Comparison of ENCODE assay signal across 19 cellular contexts in the genomic region with DNA sequence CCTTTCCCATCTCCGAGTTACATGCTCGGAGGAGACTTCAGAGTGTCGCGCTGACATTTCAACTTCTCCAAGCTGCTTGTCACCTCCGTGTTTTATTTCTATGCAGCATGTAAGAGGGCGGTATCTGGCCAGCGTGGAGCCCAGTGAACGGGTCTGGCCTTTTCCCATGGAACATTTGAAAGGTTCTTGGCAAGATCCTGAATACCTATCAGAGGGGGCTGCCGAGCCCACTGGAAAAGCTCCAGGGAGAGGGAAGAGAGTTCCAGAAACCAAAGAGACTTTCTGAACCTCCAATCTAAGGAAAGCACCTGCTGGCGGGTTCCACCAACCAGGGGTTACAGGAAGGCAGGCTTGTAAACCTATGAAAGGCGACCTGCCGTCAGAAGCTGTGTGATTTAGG.
DNase-seq lines count a peak whose midpoint lies in the region; ATAC-seq and TF ChIP-seq lines count a peak whose summit lies in the region.
"Had no signal": no experiment of that assay in that cellular context is flagged by ENCODE, and none has a peak within 500 bp of the region (broad histone marks: within the 10 kb centered on the region; RNA-seq: fewer than 3 reads in every experiment).

No MANE protein-coding gene starts in this region.

- no peaks in the 10 kb centered on the region for H3K36me3 ChIP-seq in heart right ventricle
- no peaks in the 10 kb centered on the region for H3K36me3 ChIP-seq in neural progenitor cell
- H3K36me3 ChIP-seq in mucosa of descending colon (ENCODE audit: low read depth), result no peaks in the 10 kb centered on the region
- no peaks in the 10 kb centered on the region for H3K36me3 ChIP-seq in mesenchymal stem cell (ENCODE audit: control insufficient read depth in 1 of 2, insufficient read depth in 2 of 2, low read depth in 1 of 2, low read length in 2 of 2)
- H3K36me3 ChIP-seq: SJSA1 had no signal

- no peak overlapping the region for H3K4me2 ChIP-seq in neural progenitor cell
- no peak overlapping the region for H3K4me2 ChIP-seq in mesenchymal stem cell (ENCODE audit: low read length, poor library complexity, severe bottlenecking)

- H4K20me1 ChIP-seq in neural progenitor cell (ENCODE audit: low read depth), result no peaks in the 10 kb centered on the region

- no peak overlapping the region for H3K9ac ChIP-seq in neural progenitor cell
- H3K9ac ChIP-seq in mesenchymal stem cell (ENCODE audit: low read length), result no peak overlapping the region

- no peaks in the 10 kb centered on the region for H3K79me1 ChIP-seq in mesenchymal stem cell (replicated peaks; ENCODE audit: low read length, poor library complexity, severe bottlenecking)

- intact Hi-C loops in Right ventricle myocardium superior (cut with DNase I) (no loop called here), left cardiac atrium (cut with DNase I) (no loop called here), heart right ventricle (cut with DNase I) (no loop called here), mucosa of descending colon (cut with DNase I, micrococcal nuclease) (no loop called here)

- H3K4ac ChIP-seq in mesenchymal stem cell (ENCODE audit: low read depth in 1 of 2, low read length in 2 of 2), result no peak overlapping the region

- no peaks in the 10 kb centered on the region for H3K36me3 Mint-ChIP-seq in neural progenitor cell

- H3K27me3 ChIP-seq in heart right ventricle, result peaks cover 0 to 33% (median 0%) of the 10 kb centered on the region in 7 donors
- no peaks in the 10 kb centered on the region for H3K27me3 ChIP-seq in neural progenitor cell
- H3K27me3 ChIP-seq in mesenchymal stem cell (ENCODE audit: control insufficient read depth in 1 of 2, insufficient read depth in 1 of 2, low read length in 2 of 2), result peaks cover 0 to 14% of the 10 kb centered on the region in 2 experiments

- H3K18ac ChIP-seq in mesenchymal stem cell (ENCODE audit: low read depth in 1 of 2, low read length in 2 of 2), result no peak overlapping the region

- H3F3A ChIP-seq in neural progenitor cell (ENCODE audit: low read depth), result no peaks in the 10 kb centered on the region

- TF ChIP-seq CTCF in heart right ventricle (IDR thresholded peaks at IDR 0.05) (no peak), neural progenitor cell (IDR thresholded peaks at IDR 0.05) (no peak), mucosa of descending colon (IDR thresholded peaks at IDR 0.05) (no peak)

- H3K14ac ChIP-seq in mesenchymal stem cell (ENCODE audit: low read length in 2 of 2), result no peak overlapping the region

- H3K9me3 Mint-ChIP-seq in neural progenitor cell, result no peaks in the 10 kb centered on the region

- peak overlapping the region; percentile 26 for H2AFZ ChIP-seq in neural progenitor cell (replicated peaks)
- H2AFZ ChIP-seq in mesenchymal stem cell (ENCODE audit: low read depth, low read length), result no peak overlapping the region

- DNase-seq in Right ventricle myocardium superior, result no peak
- no peak for DNase-seq in left cardiac atrium
- no peak for DNase-seq in heart right ventricle
- DNase-seq in neural progenitor cell (ENCODE audit: low spot score), result no peak
- DNase-seq in activated CD4-positive, alpha-beta T cell treated with anti-CD3 and anti-CD28 coated beads for 4 hours, result no peak
- DNase-seq in mucosa of descending colon, result no peak
- no peak for DNase-seq in mesenchymal stem cell
- DNase-seq: Calu3, GF-D8, HCEC 1CT, KBM-7, MV-4-11, NCI-H1417, NCI-H1694, NCI-H2029 treated with DMSO at 0.1 percent for 48 hours, NCI-H2171, NCI-H345, NCI-H748 treated with DMSO at 0.1 percent for 48 hours had no signal

- no peak overlapping the region for H4K8ac ChIP-seq in mesenchymal stem cell (ENCODE audit: low read length)

- no peak overlapping the region for H2BK120ac ChIP-seq in mesenchymal stem cell (ENCODE audit: low read depth, low read length)

- no peaks in the 10 kb centered on the region for H3K79me2 ChIP-seq in neural progenitor cell (ENCODE audit: low read depth)

- H2BK12ac ChIP-seq in mesenchymal stem cell (ENCODE audit: low read length in 2 of 2), result no peak overlapping the region

- H3K27ac ChIP-seq in heart right ventricle (peak overlapping the region in 1 of 10 donors; percentile 7), neural progenitor cell (no peak overlapping the region), mesenchymal stem cell (ENCODE audit: low read length, poor library complexity, severe bottlenecking) (no peak overlapping the region)
- H3K27ac ChIP-seq: SJSA1 had no signal

- H2AK5ac ChIP-seq in mesenchymal stem cell (ENCODE audit: low read length, severe bottlenecking), result no peak overlapping the region

- no peak overlapping the region for H2BK15ac ChIP-seq in mesenchymal stem cell (ENCODE audit: low read depth, poor library complexity, severe bottlenecking)

- H3K4me3 ChIP-seq in heart right ventricle (peak overlapping the region in 2 of 10 donors; percentile 1 to 23), neural progenitor cell (no peak overlapping the region), mucosa of descending colon (no peak overlapping the region), mesenchymal stem cell (ENCODE audit: insufficient read depth in 1 of 2, low read depth in 1 of 2, low read length in 2 of 2) (no peak overlapping the region)
- H3K4me3 ChIP-seq: SJSA1 had no signal

- no peak overlapping the region for H3K4me3 Mint-ChIP-seq in neural progenitor cell

- 30 to 44% methylated on average over 12 of the region's 12 CpGs for WGBS in heart right ventricle, 2 donors
- WGBS in mesenchymal stem cell, result 81% methylated on average over 12 of the region's 12 CpGs

- no peak overlapping the region for H3K23ac ChIP-seq in mesenchymal stem cell (ENCODE audit: low read length in 2 of 2)

- H3K9me3 ChIP-seq in heart right ventricle (peaks cover 0 to 2% (median 0%) of the 10 kb centered on the region in 11 donors), neural progenitor cell (ENCODE audit: low read depth) (no peaks in the 10 kb centered on the region), mucosa of descending colon (no peaks in the 10 kb centered on the region), mesenchymal stem cell (ENCODE audit: control insufficient read depth, low read length) (peaks cover 4% of the 10 kb centered on the region)
- H3K9me3 ChIP-seq: SJSA1 had no signal

- no peaks in the 10 kb centered on the region for H3K4me1 ChIP-seq in heart right ventricle
- no peaks in the 10 kb centered on the region for H3K4me1 ChIP-seq in neural progenitor cell
- H3K4me1 ChIP-seq in mucosa of descending colon (ENCODE audit: low read depth), result no peaks in the 10 kb centered on the region
- peaks cover 2% of the 10 kb centered on the region for H3K4me1 ChIP-seq in mesenchymal stem cell (ENCODE audit: control insufficient read depth, insufficient read depth, low read depth, low read length)
- H3K4me1 ChIP-seq: SJSA1 had no signal

- peaks cover 22% of the 10 kb centered on the region for H3K27me3 Mint-ChIP-seq in neural progenitor cell (ENCODE audit: insufficient read depth, low read depth)

- H3K27ac Mint-ChIP-seq in neural progenitor cell, result no peak overlapping the region

- no peak overlapping the region for H2BK5ac ChIP-seq in mesenchymal stem cell (ENCODE audit: low read depth, low read length, poor library complexity, severe bottlenecking)

- H4K91ac ChIP-seq in mesenchymal stem cell (ENCODE audit: low read length), result no peak overlapping the region

- peaks cover 9% of the 10 kb centered on the region for H3K4me1 Mint-ChIP-seq in neural progenitor cell

- ATAC-seq in Right ventricle myocardium superior (ENCODE audit: poor library complexity) (peak; percentile 85), left cardiac atrium (no peak), heart right ventricle (peak in 7 of 8 donors; percentile 29 to 92 (median 71)), mucosa of descending colon (no peak)

Comparison
In these comparisons a context has a peak if more than half of its experiments do, and no peak if none do; other contexts are left out.
1. ATAC-seq: peak in Right ventricle myocardium superior (single experiment) and heart right ventricle (7 of 8); none in left cardiac atrium (0 of 2) and mucosa of descending colon (single experiment).